In genomic region chr3:182730675-182731042, GRCh38 we compare ENCODE assay signal across 17 cellular contexts.
DNase-seq lines count a peak whose midpoint lies in the region; ATAC-seq, FAIRE-seq and TF ChIP-seq lines count a peak whose summit lies in the region.
"Had no signal": no experiment of that assay in that cellular context is flagged by ENCODE, and none has a peak within 500 bp of the region (broad histone marks: within the 10 kb centered on the region; RNA-seq: fewer than 3 reads in every experiment).

No MANE protein-coding gene starts in this region.

- ATAC-seq in GM19395 (IDR thresholded peaks at IDR 0.05; ENCODE audit: unreplicated experiment) (peak; percentile 10), HG02642 (IDR thresholded peaks at IDR 0.05; ENCODE audit: poor library complexity, unreplicated experiment) (peak; percentile 9), GM21360 (IDR thresholded peaks at IDR 0.05; ENCODE audit: unreplicated experiment) (no peak)
- ATAC-seq: activated CD4-positive, alpha-beta T cell treated with anti-CD3 and anti-CD28 coated beads for 36 hours; heart left ventricle had no signal

- H3K27me3 ChIP-seq in WERI-Rb-1 (ENCODE audit: insufficient read depth, low read depth, severe bottlenecking) = no peaks in the 10 kb centered on the region

- TF ChIP-seq CTCF in progenitor cell of endocrine pancreas (IDR thresholded peaks at IDR 0.05; ENCODE audit: unreplicated experiment) = no peak
- no peak for TF ChIP-seq CTCF in WERI-Rb-1 (IDR thresholded peaks at IDR 0.05; ENCODE audit: low read depth, low read length)

- no peak for FAIRE-seq in GM12891 (lab: Jason Lieb, UNC)
- FAIRE-seq: bronchial epithelial cell, H1, HTR-8/SVneo had no signal

- no peaks in the 10 kb centered on the region for H3K36me3 ChIP-seq in WERI-Rb-1
- H3K36me3 ChIP-seq: heart left ventricle, prostate gland had no signal

- H3K4me1 Mint-ChIP-seq in IgD-negative memory B cell (peaks cover 12 to 20% (median 17%) of the 10 kb centered on the region in 3 donors), progenitor cell of endocrine pancreas (ENCODE audit: low read depth) (peaks cover 30% of the 10 kb centered on the region)
- H3K4me1 Mint-ChIP-seq: activated CD4-positive, alpha-beta T cell treated with anti-CD3 and anti-CD28 coated beads for 36 hours had no signal

- H3K9me3 ChIP-seq in WERI-Rb-1 (ENCODE audit: severe bottlenecking) = no peaks in the 10 kb centered on the region
- H3K9me3 ChIP-seq: heart left ventricle, prostate gland had no signal

- H3K27me3 Mint-ChIP-seq in IgD-negative memory B cell (no peaks in the 10 kb centered on the region), progenitor cell of endocrine pancreas (no peaks in the 10 kb centered on the region)

- no peak for TF ChIP-seq POLR2A in GM12891 (IDR thresholded peaks at IDR 0.05; ENCODE audit: low read depth, low read length)

- H3K36me3 Mint-ChIP-seq in IgD-negative memory B cell = no peaks in the 10 kb centered on the region
- no peaks in the 10 kb centered on the region for H3K36me3 Mint-ChIP-seq in progenitor cell of endocrine pancreas (ENCODE audit: insufficient read depth)

- DNase-seq in progenitor cell of endocrine pancreas (ENCODE audit: low spot score, unreplicated experiment) (no peak), GM12891 (ENCODE audit: insufficient read length, low spot score) (no peak), WERI-Rb-1 (no peak)
- no peak for DNase-seq in stimulated activated CD4-positive, alpha-beta T cell treated with anti-CD3 and anti-CD28 coated beads, Interleukin-2, amount 100 ng/mL, for 48 hours
- DNase-seq: activated CD4-positive, alpha-beta T cell treated with anti-CD3 and anti-CD28 coated beads for 36 hours; activated gamma-delta T cell; heart left ventricle; mesenchymal stem cell; NCI-H1436 had no signal

- H3K27ac Mint-ChIP-seq in IgD-negative memory B cell = peak overlapping the region in 1 of 3 donors; percentile 48
- peak overlapping the region; percentile 73 for H3K27ac Mint-ChIP-seq in progenitor cell of endocrine pancreas
- H3K27ac Mint-ChIP-seq: activated CD4-positive, alpha-beta T cell treated with anti-CD3 and anti-CD28 coated beads for 36 hours had no signal

- H3K27ac ChIP-seq in WERI-Rb-1 = no peak overlapping the region
- H3K27ac ChIP-seq: heart left ventricle, prostate gland had no signal

- H3K9me3 Mint-ChIP-seq in IgD-negative memory B cell = no peaks in the 10 kb centered on the region
- peaks cover 3% of the 10 kb centered on the region for H3K9me3 Mint-ChIP-seq in progenitor cell of endocrine pancreas (ENCODE audit: low read depth)

- peak overlapping the region; percentile 84 to 97 (median 91) for H3K4me3 Mint-ChIP-seq in IgD-negative memory B cell
- peak overlapping the region; percentile 31 for H3K4me3 Mint-ChIP-seq in progenitor cell of endocrine pancreas (ENCODE audit: low read depth)
- H3K4me3 Mint-ChIP-seq: activated CD4-positive, alpha-beta T cell treated with anti-CD3 and anti-CD28 coated beads for 36 hours had no signal

- no peak overlapping the region for H3K4me3 ChIP-seq in WERI-Rb-1 (ENCODE audit: low read depth, low read length)
- H3K4me3 ChIP-seq: heart left ventricle, prostate gland had no signal

TF ChIP-seq in GM12891, 5 proteins besides CTCF, POLR2A, EP300 and RAD21:
- TF ChIP-seq PAX5 (IDR thresholded peaks at IDR 0.05; ENCODE audit: insufficient read depth, low read length, severe bottlenecking) (no peak), POLR2AphosphoS5 (IDR thresholded peaks at IDR 0.05; ENCODE audit: low read depth, low read length) (no peak), SPI1 (IDR thresholded peaks at IDR 0.05; ENCODE audit: low read depth, low read length) (no peak), POU2F2 (IDR thresholded peaks at IDR 0.05; ENCODE audit: low read depth, low read length) (no peak), TAF1 (IDR thresholded peaks at IDR 0.05; ENCODE audit: low read depth, low read length) (no peak)
